Comparison of ENCODE assay signal across 8 cellular contexts in the genomic region with DNA sequence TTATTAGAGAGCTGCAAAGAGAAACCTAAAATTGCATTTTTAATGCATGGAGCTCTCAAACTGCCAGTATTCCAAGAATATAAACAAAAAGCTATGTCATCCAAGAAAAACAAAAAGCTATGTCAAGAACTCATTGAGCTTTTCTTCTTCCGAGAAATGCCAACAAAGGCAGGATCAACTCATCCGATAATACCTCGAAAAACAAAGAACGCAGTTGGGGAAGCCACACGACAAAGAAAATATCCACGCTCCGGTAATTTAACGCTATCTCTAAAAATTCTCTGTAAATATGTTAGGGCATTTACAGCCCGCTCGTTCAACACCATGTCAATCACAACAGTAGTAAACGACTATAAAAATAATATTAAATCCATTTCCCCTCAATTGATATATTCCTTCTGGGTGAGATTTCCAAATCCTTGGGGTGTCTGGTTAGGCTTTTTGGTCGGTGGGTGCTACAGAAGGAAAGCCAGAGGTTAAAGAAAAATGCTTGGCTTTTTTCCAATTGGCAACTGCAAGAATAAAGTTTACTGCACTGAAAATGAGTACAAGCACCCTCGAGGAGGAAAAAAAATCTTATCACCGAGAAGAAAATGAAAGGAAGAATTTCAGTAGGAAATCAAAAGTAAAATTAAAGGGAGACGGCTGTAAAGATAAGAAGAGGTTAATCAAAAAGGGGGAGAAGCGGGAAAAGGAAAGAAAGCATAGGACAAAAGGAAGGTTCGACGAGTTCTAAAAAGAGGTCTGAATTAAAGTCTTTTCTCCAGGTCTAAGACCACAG. TPM values are rescaled to one million over a fixed set of nuclear protein-coding genes. Genes with fewer than 3 reads are reported as not detected.
DNase-seq lines count a peak whose midpoint lies in the region; ATAC-seq, FAIRE-seq and TF ChIP-seq lines count a peak whose summit lies in the region.

No MANE protein-coding gene starts in this region.

- H3K4me1 Mint-ChIP-seq in astrocyte (ENCODE audit: low read depth, unreplicated experiment): peaks cover 13% of the 10 kb centered on the region

- in situ Hi-C loops in GM13976 (cut with MboI; ENCODE audit: low sequenced_read_pairs, unreplicated experiment): no loop called here

- H3K27me3 Mint-ChIP-seq in astrocyte (ENCODE audit: low read depth, unreplicated experiment): no peaks in the 10 kb centered on the region

- H2AFZ ChIP-seq in astrocyte (ENCODE audit: low read depth, low read length): peak overlapping the region; percentile 92

- H3K27me3 ChIP-seq in astrocyte (ENCODE audit: insufficient read depth, low read length): no peaks in the 10 kb centered on the region
- H3K27me3 ChIP-seq in left lung: no peaks in the 10 kb centered on the region

- no peaks in the 10 kb centered on the region for H3K9me3 ChIP-seq in astrocyte (ENCODE audit: insufficient read depth, low read depth, low read length)
- no peaks in the 10 kb centered on the region for H3K9me3 ChIP-seq in left lung

- intact Hi-C loops in left lung (cut with DNase I): no loop called here

- H4K20me1 ChIP-seq in astrocyte (ENCODE audit: insufficient read depth, low read length): peaks cover 47% of the 10 kb centered on the region

- H3K9ac ChIP-seq in astrocyte (ENCODE audit: low read length): peak overlapping the region; percentile 100

- peak overlapping the region; percentile 89 for H3K4me2 ChIP-seq in astrocyte (ENCODE audit: low read length)

- H3K36me3 Mint-ChIP-seq in astrocyte (ENCODE audit: low read depth, unreplicated experiment): peaks cover 3% of the 10 kb centered on the region

- no peak for FAIRE-seq in astrocyte (lab: Jason Lieb, UNC)

- DNase-seq in EL (peak; percentile 26), M059J (ENCODE audit: low read depth) (peak; percentile 33), astrocyte (ENCODE audit: low read depth) (peak; percentile 16), left lung (no peak), GM13976 (ENCODE audit: low spot score) (no peak)

- ATAC-seq in left lung: peak; percentile 2
- no peak for ATAC-seq in GM18498 (IDR thresholded peaks at IDR 0.05; ENCODE audit: unreplicated experiment)
- ATAC-seq in HG02623 (IDR thresholded peaks at IDR 0.05; ENCODE audit: unreplicated experiment): no peak

- no peaks in the 10 kb centered on the region for H3K9me3 Mint-ChIP-seq in astrocyte (ENCODE audit: unreplicated experiment)

- H3K4me1 ChIP-seq in astrocyte (ENCODE audit: insufficient read depth, low read length): peaks cover 5% of the 10 kb centered on the region
- peaks cover 27 to 41% of the 10 kb centered on the region in 2 donors for H3K4me1 ChIP-seq in left lung

- H3K27ac ChIP-seq in astrocyte (ENCODE audit: low read depth, low read length): peak overlapping the region; percentile 98
- H3K27ac ChIP-seq in left lung: peak overlapping the region; percentile 97 to 98
- peak overlapping the region; percentile 98 for H3K27ac ChIP-seq in temporal lobe (ENCODE audit: low read depth, low read length)

- H3K4me3 ChIP-seq in astrocyte (ENCODE audit: insufficient read depth, low read depth, low read length) (peak overlapping the region; percentile 98), left lung (peak overlapping the region; percentile 47 to 77)

- H3K36me3 ChIP-seq in astrocyte (ENCODE audit: insufficient read depth, low read length): no peaks in the 10 kb centered on the region
- H3K36me3 ChIP-seq in left lung: no peaks in the 10 kb centered on the region

- TF ChIP-seq CTCF in astrocyte (IDR thresholded peaks at IDR 0.05; ENCODE audit: insufficient read depth, low read depth, low read length) (no peak), left lung (IDR thresholded peaks at IDR 0.05) (no peak), GM13976 (IDR thresholded peaks at IDR 0.05; ENCODE audit: borderline replicate concordance, control extremely low read depth, extremely low read depth, insufficient read depth, missing control alignments) (no peak)

- H3K27ac Mint-ChIP-seq in astrocyte (ENCODE audit: unreplicated experiment): peak overlapping the region; percentile 99

- peaks cover 58% of the 10 kb centered on the region for H3K79me2 ChIP-seq in astrocyte (ENCODE audit: insufficient read depth, low read length)

- H3K4me3 Mint-ChIP-seq in astrocyte (ENCODE audit: unreplicated experiment): peak overlapping the region; percentile 100

RNA-seq across cellular contexts. Expression of a gene that starts 0.9 kb away (rescaled TPM):
- total RNA-seq in M059J (2014; rRNA removed; shearing (Covaris generic)): 52.4 and 64.5 TPM in 2 replicates
- total RNA-seq in astrocyte (104 and 112 TPM in 2 replicates), left lung (100 to 1,000 TPM in 1 of 2 donors, 10 to 100 TPM in 1; 92.9 to 120 TPM), temporal lobe (290 TPM)

RNA-seq across cellular contexts. Expression of a gene that starts 10.4 kb away (rescaled TPM):
- total RNA-seq in M059J (2014; rRNA removed; shearing (Covaris generic)): 16.3 and 30.4 TPM in 2 replicates
- total RNA-seq in astrocyte (93.5 and 94.0 TPM in 2 replicates), left lung (100 to 1,000 TPM in 1 of 2 donors, 10 to 100 TPM in 1; 78.9 to 140 TPM), temporal lobe (95.9 TPM)

RNA-seq across cellular contexts. Expression of a gene that starts 46.0 kb away (rescaled TPM):
- 229 and 376 TPM in 2 replicates for total RNA-seq in M059J (2014; rRNA removed; shearing (Covaris generic))
- 166 and 174 TPM in 2 replicates for total RNA-seq in astrocyte
- total RNA-seq in left lung: 100 to 1,000 TPM; 111 to 145 TPM
- total RNA-seq in temporal lobe: 56.3 TPM

RNA-seq across cellular contexts. Expression of a gene that starts 54.3 kb away (rescaled TPM):
- 69.1 and 73.0 TPM in 2 replicates for total RNA-seq in M059J (2014; rRNA removed; shearing (Covaris generic))
- total RNA-seq in astrocyte: 32.0 and 32.8 TPM in 2 replicates
- 10 to 100 TPM; 25.6 to 31.9 TPM for total RNA-seq in left lung
- 20.7 TPM for total RNA-seq in temporal lobe

RNA-seq across cellular contexts. Expression of a gene that starts 56.7 kb away (rescaled TPM):
- 10.5 and 12.5 TPM in 2 replicates for total RNA-seq in M059J (2014; rRNA removed; shearing (Covaris generic))
- total RNA-seq in astrocyte: 15.2 and 20.7 TPM in 2 replicates
- total RNA-seq in left lung: 10 to 100 TPM; 13.7 to 16.3 TPM
- total RNA-seq in temporal lobe: 14.5 TPM

Comparison
In these comparisons a context has a peak if more than half of its experiments do, and no peak if none do; other contexts are left out.
1. DNase-seq: peak in EL (single experiment), M059J (single experiment) and astrocyte (single experiment); none in left lung (0 of 2) and GM13976 (single experiment).
2. Peak in every context shown above with its lines, with median percentiles within 50 percentile points of each other: H3K27ac ChIP-seq.